ENCODE assay signal across 2 cellular contexts in genomic region chr19:38558933-38559332, GRCh38. TPM values are rescaled to one million over a fixed set of nuclear protein-coding genes. Genes with fewer than 3 reads are reported as not detected.
"Had no signal": no experiment of that assay in that cellular context is flagged by ENCODE, and none has a peak within 500 bp of the region (broad histone marks: within the 10 kb centered on the region; RNA-seq: fewer than 3 reads in every experiment).

No MANE protein-coding gene starts in this region.

RNA-seq across cellular contexts. Expression of gene MAP4K1, which starts 58.8 kb away (rescaled TPM):
- total RNA-seq: dermis microvascular lymphatic vessel endothelial cell, fibroblast of villous mesenchyme had no signal
